8 cellular contexts compared by ENCODE assay signal in the genomic region with DNA sequence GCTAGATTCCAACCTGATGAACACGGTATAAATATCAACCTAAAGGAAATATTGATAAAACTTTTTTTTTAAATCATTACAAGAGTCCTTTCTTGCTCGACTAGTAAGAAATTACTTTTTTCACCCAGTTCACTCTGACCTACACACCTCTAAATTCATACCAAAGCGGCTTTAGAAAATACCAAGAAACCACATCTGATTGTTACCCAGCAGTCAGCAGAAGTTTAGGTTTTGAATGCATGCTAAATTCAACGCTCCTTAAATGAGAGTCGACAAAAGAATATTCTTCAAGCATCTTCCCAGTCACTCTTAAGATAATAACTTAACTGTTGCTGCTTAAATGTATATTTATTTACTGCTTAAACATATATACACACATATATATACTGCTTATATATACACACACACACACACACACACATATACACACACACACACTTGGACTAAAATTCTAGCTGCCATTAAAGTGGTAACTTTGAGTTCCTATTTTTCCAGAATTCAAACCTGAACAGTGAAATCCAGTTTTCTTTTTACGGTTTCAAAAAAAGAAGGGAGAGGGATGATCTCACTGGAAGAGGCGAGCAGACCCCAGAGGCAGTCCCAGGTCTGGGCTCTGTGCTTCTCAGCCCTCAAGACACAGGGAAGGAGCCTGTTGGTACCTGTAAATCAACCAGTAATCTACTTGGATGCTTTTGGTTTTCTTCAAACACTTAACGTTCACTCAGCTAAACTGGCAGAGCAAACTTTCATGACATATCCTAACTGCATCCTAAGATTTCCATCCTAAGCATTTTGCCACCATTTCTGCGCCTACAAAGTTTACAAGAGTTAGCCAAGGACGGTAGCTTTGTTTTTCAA. TPM values are rescaled to one million over a fixed set of nuclear protein-coding genes. Genes with fewer than 3 reads are reported as not detected.
DNase-seq lines count a peak whose midpoint lies in the region; ATAC-seq and TF ChIP-seq lines count a peak whose summit lies in the region.

No MANE protein-coding gene starts in this region.

- 25 to 28% methylated on average over 10 of the region's 10 CpGs for whole genome bisulfite sequencing in testis, 2 donors

- CTCF ChIA-PET in activated CD4-positive, alpha-beta T cell treated with anti-CD3 and anti-CD28 coated beads for 36 hours (lab: Charles Lee), result interaction anchor here (0.7 to 1.2 kb wide), 2 partner anchors 20 to 718 kb away, joined by 3 read pairs; no protein-coding TSS in a partner anchor
- CTCF ChIA-PET in activated CD8-positive, alpha-beta T cell treated with anti-CD3 and anti-CD28 coated beads for 36 hours (lab: Charles Lee), result interaction anchor here (1.0 to 1.5 kb wide), 4 partner anchors 56 to 109 kb away, joined by 3 to 4 read pairs (median 3); no protein-coding TSS in a partner anchor

- H3K27me3 ChIP-seq in iPS-20b (ENCODE audit: insufficient read depth, low read length) (no peaks in the 10 kb centered on the region), testis (no peaks in the 10 kb centered on the region)

- peak overlapping the region; percentile 95 for H3K4me3 Mint-ChIP-seq in activated CD4-positive, alpha-beta T cell treated with anti-CD3 and anti-CD28 coated beads for 36 hours
- peak overlapping the region; percentile 92 for H3K4me3 Mint-ChIP-seq in activated CD8-positive, alpha-beta T cell treated with anti-CD3 and anti-CD28 coated beads for 36 hours

- no peak overlapping the region for H3K27ac ChIP-seq in iPS-20b (ENCODE audit: low read length)
- H3K27ac ChIP-seq in testis, result peak overlapping the region; percentile 94 to 96

- POLR2A ChIA-PET in activated CD4-positive, alpha-beta T cell treated with anti-CD3 and anti-CD28 coated beads for 36 hours (lab: Charles Lee), result interaction anchor here (2.8 kb wide), 1 partner anchor 95 kb away, joined by 6 read pairs; no protein-coding TSS in a partner anchor
- POLR2A ChIA-PET in activated CD8-positive, alpha-beta T cell treated with anti-CD3 and anti-CD28 coated beads for 36 hours (lab: Charles Lee), result interaction anchor here (0.6 to 1.7 kb wide), 8 partner anchors 9 to 124 kb away, joined by 3 to 6 read pairs (median 4); no protein-coding TSS in a partner anchor

- H3K4me1 Mint-ChIP-seq in activated CD4-positive, alpha-beta T cell treated with anti-CD3 and anti-CD28 coated beads for 36 hours, result peaks cover 51% of the 10 kb centered on the region
- peaks cover 49% of the 10 kb centered on the region for H3K4me1 Mint-ChIP-seq in activated CD8-positive, alpha-beta T cell treated with anti-CD3 and anti-CD28 coated beads for 36 hours (ENCODE audit: low read depth)

- intact Hi-C loops in activated CD4-positive, alpha-beta T cell treated with anti-CD3 and anti-CD28 coated beads for 36 hours (cut with DNase I, micrococcal nuclease), result loop anchor here (2.0 to 10.0 kb wide), 10 partner anchors 26 to 1350 kb away; a partner anchor contains a TSS
- intact Hi-C loops in activated CD8-positive, alpha-beta T cell treated with anti-CD3 and anti-CD28 coated beads for 36 hours (cut with micrococcal nuclease), result loop anchor here (2.0 kb wide), 1 partner anchor 98 kb away; no protein-coding TSS in a partner anchor
- intact Hi-C loops in testis (cut with DNase I; ENCODE audit: low total_unique reads), result loop anchor here (10.0 kb wide), 1 partner anchor 100 kb away; no protein-coding TSS in a partner anchor

- DNase-seq in activated CD4-positive, alpha-beta T cell treated with anti-CD3 and anti-CD28 coated beads for 36 hours, result no peak
- no peak for DNase-seq in activated CD4-positive, alpha-beta T cell treated with anti-CD3 and anti-CD28 coated beads for 4 hours
- DNase-seq in activated CD8-positive, alpha-beta T cell treated with anti-CD3 and anti-CD28 coated beads for 36 hours, result no peak
- no peak for DNase-seq in testis
- no peak for DNase-seq in activated effector memory CD4-positive, alpha-beta T cell treated with anti-CD3 and anti-CD28 coated beads, Interleukin-2, amount 50 U/mL, for 16 hours
- no peak for DNase-seq in NCI-H2107 (lab: John Stamatoyannopoulos, UW)

- ATAC-seq in activated CD4-positive, alpha-beta T cell treated with anti-CD3 and anti-CD28 coated beads for 36 hours, result no peak
- ATAC-seq in activated CD8-positive, alpha-beta T cell treated with anti-CD3 and anti-CD28 coated beads for 36 hours, result no peak
- ATAC-seq in HG03025 (IDR thresholded peaks at IDR 0.05; ENCODE audit: low FRiP score, unreplicated experiment), result no peak

- peaks cover 30% of the 10 kb centered on the region for H3K36me3 Mint-ChIP-seq in activated CD4-positive, alpha-beta T cell treated with anti-CD3 and anti-CD28 coated beads for 36 hours (ENCODE audit: low read depth)
- H3K36me3 Mint-ChIP-seq in activated CD8-positive, alpha-beta T cell treated with anti-CD3 and anti-CD28 coated beads for 36 hours (ENCODE audit: low read depth), result peaks cover 31% of the 10 kb centered on the region

- H3K4me1 ChIP-seq in iPS-20b (ENCODE audit: insufficient read depth, low read length) (peaks cover 41% of the 10 kb centered on the region), testis (peaks cover 39% of the 10 kb centered on the region)

- H3K4me3 ChIP-seq in iPS-20b (ENCODE audit: low read length), result peak overlapping the region; percentile 95
- H3K4me3 ChIP-seq in testis, result peak overlapping the region; percentile 91 to 94

- H3K36me3 ChIP-seq in iPS-20b (ENCODE audit: insufficient read depth, low read depth, low read length) (no peaks in the 10 kb centered on the region), testis (ENCODE audit: low read depth, missing control alignments) (no peaks in the 10 kb centered on the region)

- peak overlapping the region; percentile 73 for H3K27ac Mint-ChIP-seq in activated CD4-positive, alpha-beta T cell treated with anti-CD3 and anti-CD28 coated beads for 36 hours
- peak overlapping the region; percentile 91 for H3K27ac Mint-ChIP-seq in activated CD8-positive, alpha-beta T cell treated with anti-CD3 and anti-CD28 coated beads for 36 hours

- H3K9ac ChIP-seq in iPS-20b (ENCODE audit: low read depth, low read length), result peak overlapping the region; percentile 85

- no peaks in the 10 kb centered on the region for H3K27me3 Mint-ChIP-seq in activated CD4-positive, alpha-beta T cell treated with anti-CD3 and anti-CD28 coated beads for 36 hours
- H3K27me3 Mint-ChIP-seq in activated CD8-positive, alpha-beta T cell treated with anti-CD3 and anti-CD28 coated beads for 36 hours, result no peaks in the 10 kb centered on the region

- no peaks in the 10 kb centered on the region for H3K9me3 ChIP-seq in iPS-20b (ENCODE audit: insufficient read depth, low read depth, low read length)
- no peaks in the 10 kb centered on the region for H3K9me3 ChIP-seq in testis

- no peak for TF ChIP-seq POLR2A in testis (IDR thresholded peaks at IDR 0.05)

- no peaks in the 10 kb centered on the region for H3K9me3 Mint-ChIP-seq in activated CD4-positive, alpha-beta T cell treated with anti-CD3 and anti-CD28 coated beads for 36 hours (ENCODE audit: low read depth)
- H3K9me3 Mint-ChIP-seq in activated CD8-positive, alpha-beta T cell treated with anti-CD3 and anti-CD28 coated beads for 36 hours, result no peaks in the 10 kb centered on the region

- TF ChIP-seq CTCF in activated CD8-positive, alpha-beta T cell treated with anti-CD3 and anti-CD28 coated beads for 36 hours (IDR thresholded peaks at IDR 0.05), result no peak
- TF ChIP-seq CTCF in testis (IDR thresholded peaks at IDR 0.05), result no peak

RNA-seq across cellular contexts. Expression of a gene that starts 1.7 kb away (rescaled TPM):
- total RNA-seq in activated CD4-positive, alpha-beta T cell treated with anti-CD3 and anti-CD28 coated beads for 36 hours, result 100 to 1,000 TPM; 146 to 173 TPM
- total RNA-seq in activated CD8-positive, alpha-beta T cell treated with anti-CD3 and anti-CD28 coated beads for 36 hours, result 100 to 1,000 TPM; 118 TPM
- total RNA-seq in testis, result 100 to 1,000 TPM; 151 to 172 TPM
- polyA plus RNA-seq in testis (ENCODE audit: insufficient read depth, low read depth, low replicate concordance), result 97.4 TPM
